ENCODE assay signal across 9 cellular contexts in genomic region chr15:63597033-63597790, GRCh38. TPM values are rescaled to one million over a fixed set of nuclear protein-coding genes. Genes with fewer than 3 reads are reported as not detected.
DNase-seq lines count a peak whose midpoint lies in the region; ATAC-seq and TF ChIP-seq lines count a peak whose summit lies in the region.
"Had no signal": no experiment of that assay in that cellular context is flagged by ENCODE, and none has a peak within 500 bp of the region (broad histone marks: within the 10 kb centered on the region; RNA-seq: fewer than 3 reads in every experiment).

A gene with protein sequence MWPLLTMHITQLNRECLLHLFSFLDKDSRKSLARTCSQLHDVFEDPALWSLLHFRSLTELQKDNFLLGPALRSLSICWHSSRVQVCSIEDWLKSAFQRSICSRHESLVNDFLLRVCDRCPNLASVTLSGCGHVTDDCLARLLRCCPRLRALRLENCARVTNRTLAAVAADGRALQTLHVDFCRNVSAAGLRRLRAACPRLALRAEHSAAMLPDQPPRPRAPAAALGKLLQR (plus strand): TSS chr15:63597387. CDS start chr15:63597393, 6 bp downstream.

- POLR2A ChIA-PET in AG04450 (lab: Yijun Ruan, JAX) = interaction anchor here (1.0 to 1.7 kb wide), 3 partner anchors 9 to 93 kb away, joined by 4 to 8 read pairs (median 5); partner anchors contain the start of gene USP3
- POLR2A ChIA-PET in PC-3 (lab: Charles Lee; ENCODE audit: unreplicated experiment) = no interaction called here

- H3K4me2 ChIP-seq in PC-3 (ENCODE audit: low read length) = no peak within 1 kb of the TSS

- intact Hi-C loops in PC-3 (cut with micrococcal nuclease) (loop anchor here (5.0 kb wide), 2 partner anchors 195 to 310 kb away; no protein-coding TSS in a partner anchor), posterior cingulate gyrus (cut with DNase I) (loop anchor here (5.0 kb wide), 3 partner anchors 90 to 130 kb away; no protein-coding TSS in a partner anchor)

- H3K27me3 ChIP-seq in AG04450 (ENCODE audit: control insufficient read depth, insufficient read depth, low read length) (no peaks in the 10 kb centered on the region), PC-3 (ENCODE audit: low read length) (no peaks in the 10 kb centered on the region), BE2C (no peaks in the 10 kb centered on the region)
- H3K27me3 ChIP-seq: SJSA1 had no signal

- H2AFZ ChIP-seq in PC-3 (ENCODE audit: low read length) = no peak within 1 kb of the TSS

- H3F3A ChIP-seq in PC-3 (ENCODE audit: low read length, unreplicated experiment) = no peaks in the 10 kb centered on the region

- ATAC-seq in naive B cell (ENCODE audit: low read depth in 2 of 2) = no peak
- no peak for ATAC-seq in PC-3
- no peak for ATAC-seq in HG03571 (IDR thresholded peaks at IDR 0.05; ENCODE audit: unreplicated experiment)

- H3K27me3 Mint-ChIP-seq in naive B cell = no peaks in the 10 kb centered on the region

- BruUV-seq in PC-3 (replicated peaks; lab: Mats Ljungman, UMichigan) = no TSS peak

- H3K4me1 ChIP-seq in PC-3 (ENCODE audit: insufficient read depth, low read length) (peaks cover 7% of the 10 kb centered on the region; the same call in 1 of the 2 replicates), BE2C (no peaks in the 10 kb centered on the region; the same call in 1 of the 2 replicates)

- DNase-seq in AG04450 (ENCODE audit: low read depth, low spot score) = peak; percentile 78
- peak; percentile 24 for DNase-seq in NCI-H187 treated with DMSO at 0.1 percent for 48 hours (lab: John Stamatoyannopoulos, UW)
- no peak for DNase-seq in coronary artery (ENCODE audit: low spot score)
- no peak for DNase-seq in naive B cell
- no peak for DNase-seq in PC-3
- no peak for DNase-seq in BE2C
- no peak for DNase-seq in posterior cingulate gyrus

- H3K27ac ChIP-seq in AG04450 (ENCODE audit: low read depth, low read length) (peak within 1 kb of the TSS; percentile 87), coronary artery (peak within 1 kb of the TSS; percentile 82 to 94), PC-3 (ENCODE audit: low read length) (no peak within 1 kb of the TSS)
- H3K27ac ChIP-seq: SJSA1 had no signal

- CTCF ChIA-PET in AG04450 (lab: Charles Lee) = interaction anchor here (0.9 to 1.7 kb wide), 6 partner anchors 11 to 308 kb away, joined by 3 to 6 read pairs (median 3); no protein-coding TSS in a partner anchor
- CTCF ChIA-PET in PC-3 (lab: Charles Lee) = interaction anchor here (0.5 kb wide), 1 partner anchor 93 kb away, joined by 4 read pairs; no protein-coding TSS in a partner anchor

- H3K4me3 ChIP-seq in AG04450 (ENCODE audit: low read depth, low read length) (peak within 1 kb of the TSS; percentile 25), coronary artery (peak within 1 kb of the TSS; percentile 85), PC-3 (ENCODE audit: low read length) (no peak within 1 kb of the TSS), BE2C (ENCODE audit: low read depth, low read length) (no peak within 1 kb of the TSS)
- H3K4me3 ChIP-seq: SJSA1 had no signal

- TF ChIP-seq CTCF in AG04450 (IDR thresholded peaks at IDR 0.05; ENCODE audit: low read depth, low read length) = no peak
- TF ChIP-seq CTCF in coronary artery (IDR thresholded peaks at IDR 0.05) = no peak
- no peak for TF ChIP-seq CTCF in PC-3 (conservative IDR thresholded peaks at IDR 0.05; ENCODE audit: low read depth, low read length)
- no peak for TF ChIP-seq CTCF in BE2C (IDR thresholded peaks at IDR 0.05; ENCODE audit: low read depth, low read length)

- peak within 1 kb of the TSS in 6 of 8 donors; percentile 30 to 97 (median 62) for H3K4me3 Mint-ChIP-seq in naive B cell

- no peaks in the 10 kb centered on the region; the same call in 1 of the 2 replicates for H3K9me3 ChIP-seq in AG04450 (ENCODE audit: control insufficient read depth, insufficient read depth, low read length)
- no peaks in the 10 kb centered on the region for H3K9me3 ChIP-seq in PC-3 (ENCODE audit: low read length)
- no peaks in the 10 kb centered on the region for H3K9me3 ChIP-seq in BE2C
- H3K9me3 ChIP-seq: SJSA1 had no signal

- H4K20me1 ChIP-seq in PC-3 (ENCODE audit: low read length) = no peaks in the 10 kb centered on the region

- no peak within 1 kb of the TSS for H3K9ac ChIP-seq in PC-3 (ENCODE audit: low read length)

- no peaks in the 10 kb centered on the region for H3K9me3 Mint-ChIP-seq in naive B cell

- peaks cover 0 to 7% of the 10 kb centered on the region in 2 donors for H3K36me3 Mint-ChIP-seq in naive B cell

- H3K4me1 Mint-ChIP-seq in naive B cell = peaks cover 56 to 83% (median 67%) of the 10 kb centered on the region in 3 donors

- peaks cover 6% of the 10 kb centered on the region; the same call in 1 of the 2 replicates for H3K36me3 ChIP-seq in PC-3 (ENCODE audit: low read depth, low read length)
- H3K36me3 ChIP-seq in BE2C = peaks cover 6% of the 10 kb centered on the region; the same call in 1 of the 2 replicates

- no peaks in the 10 kb centered on the region for H3K9me2 ChIP-seq in PC-3 (replicated peaks; ENCODE audit: low read length)

- peaks cover 6% of the 10 kb centered on the region for H3K79me2 ChIP-seq in PC-3 (ENCODE audit: low read length)

- peak within 1 kb of the TSS; percentile 88 to 98 (median 96) for H3K27ac Mint-ChIP-seq in naive B cell

RNA-seq across cellular contexts. Expression of the gene that starts here (rescaled TPM):
- polyA plus RNA-seq in AG04450 (2011; rRNA removed) = 1.3 TPM in 2 replicates
- 1.1 and 2.1 TPM in 2 replicates for polyA minus RNA-seq in AG04450 (2011; rRNA and poly(A)+ RNA removed)
- under 1 TPM in 5 of 6 donors, not detected in 1; 0.37 to 0.91 (median 0.48) TPM for polyA plus RNA-seq in naive B cell (ENCODE audit: low read depth in 6 of 6)
- total RNA-seq in PC-3 (2014; rRNA removed) = 0.46 and 2.0 TPM in 2 replicates
- 4.2 TPM for polyA plus RNA-seq in BE2C (2012; ENCODE audit: insufficient read depth, insufficient read length, low read depth)

Comparison
In these comparisons a context has a peak if more than half of its experiments do, and no peak if none do; other contexts are left out.
1. DNase-seq: peak in AG04450 (single experiment) and NCI-H187 treated with DMSO at 0.1 percent for 48 hours (single experiment); none in coronary artery (single experiment), naive B cell (single experiment), PC-3 (single experiment), BE2C (single experiment) and posterior cingulate gyrus (0 of 10).
2. H3K4me3 ChIP-seq: peak in AG04450 (single experiment) and coronary artery (single experiment); none in PC-3 (single experiment) and BE2C (single experiment).